Comparison of ENCODE assay signal across 22 cellular contexts in the genomic region with DNA sequence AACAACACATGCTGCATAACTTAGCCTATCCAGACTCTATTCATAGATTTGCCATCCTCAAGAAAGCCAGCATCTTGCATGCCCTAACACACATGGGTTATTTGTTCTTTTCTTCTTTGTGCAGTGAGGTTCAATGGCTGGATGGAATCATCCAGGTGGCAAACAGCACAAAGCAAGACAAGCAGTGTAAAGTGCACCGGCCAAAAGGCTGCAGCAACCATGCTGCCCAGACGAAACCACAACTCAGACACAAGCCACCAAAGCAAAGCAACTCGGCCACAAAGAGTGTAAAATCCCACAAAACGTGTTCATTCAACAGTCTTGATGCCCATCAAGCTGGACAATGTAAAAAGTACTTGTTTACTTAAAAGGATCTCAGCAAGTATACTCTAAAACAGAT.
DNase-seq lines count a peak whose midpoint lies in the region; ATAC-seq and TF ChIP-seq lines count a peak whose summit lies in the region.
"Had no signal": no experiment of that assay in that cellular context is flagged by ENCODE, and none has a peak within 500 bp of the region (broad histone marks: within the 10 kb centered on the region; RNA-seq: fewer than 3 reads in every experiment).

No MANE protein-coding gene starts in this region.

- no peaks in the 10 kb centered on the region for H3K4me1 ChIP-seq in A673 (ENCODE audit: insufficient read depth, low read length, poor library complexity, severe bottlenecking)

- H3K27me3 Mint-ChIP-seq in activated naive CD4-positive, alpha-beta T cell treated with anti-CD3 and anti-CD28 coated beads, Interleukin-2, amount 50 U/mL, for 24 hours, result no peaks in the 10 kb centered on the region
- no peaks in the 10 kb centered on the region for H3K27me3 Mint-ChIP-seq in activated naive CD4-positive, alpha-beta T cell treated with anti-CD3 and anti-CD28 coated beads, Interleukin-2, amount 10 ng/mL, durations not matched to agents 7 days and 5 days
- no peaks in the 10 kb centered on the region for H3K27me3 Mint-ChIP-seq in effector memory CD8-positive, alpha-beta T cell
- H3K27me3 Mint-ChIP-seq in stimulated activated memory B cell treated with anti-CD40 and anti-IgM and Interleukin-4, amounts not matched to agents 10 μg/mL and 1 μg/mL and 100 μg/mL, for 72 hours, result no peaks in the 10 kb centered on the region
- H3K27me3 Mint-ChIP-seq: activated CD4-positive, alpha-beta memory T cell treated with anti-CD3 and anti-CD28 coated beads, Interleukin-2, amount 10 ng/mL, durations not matched to agents 7 days and 5 days had no signal

- no peaks in the 10 kb centered on the region for H3K27me3 ChIP-seq in A673 (replicated peaks; ENCODE audit: insufficient read depth, low read depth, low read length, poor library complexity)
- H3K27me3 ChIP-seq: cardiac muscle cell had no signal

- no TSS peak for BruUV-seq in A673 (replicated peaks; lab: Mats Ljungman, UMichigan)

- TF ChIP-seq CTCF in A673 (conservative IDR thresholded peaks at IDR 0.05; ENCODE audit: low read depth, low read length), result no peak

- H3K4me3 ChIP-seq in A673 (ENCODE audit: low read depth, low read length, poor library complexity, severe bottlenecking), result no peak overlapping the region
- H3K4me3 ChIP-seq: cardiac muscle cell, GM23338 had no signal

- DNase-seq in activated naive CD4-positive, alpha-beta T cell treated with anti-CD3 and anti-CD28 coated beads, Interleukin-2, amount 10 ng/mL, durations not matched to agents 7 days and 5 days, result no peak
- no peak for DNase-seq in effector memory CD8-positive, alpha-beta T cell
- DNase-seq in activated naive CD4-positive, alpha-beta T cell treated with Interleukin-2 at 50 U/mL for 16 hours, result no peak
- DNase-seq in A673 (ENCODE audit: low spot score), result no peak
- DNase-seq: activated CD4-positive, alpha-beta memory T cell treated with anti-CD3 and anti-CD28 coated beads, Interleukin-2, amount 10 ng/mL, durations not matched to agents 7 days and 5 days; DMS79; foreskin melanocyte; Kasumi-1; kidney; NCI-H1048; NCI-H2081; NCI-H446; stimulated activated CD4-positive, alpha-beta T cell treated with anti-CD3 and anti-CD28 coated beads, Interleukin-2, amount 100 ng/mL, for 24 hours; T-helper 1 cell had no signal

- no peak overlapping the region for H3K4me3 Mint-ChIP-seq in activated naive CD4-positive, alpha-beta T cell treated with anti-CD3 and anti-CD28 coated beads, Interleukin-2, amount 50 U/mL, for 24 hours
- H3K4me3 Mint-ChIP-seq in activated naive CD4-positive, alpha-beta T cell treated with anti-CD3 and anti-CD28 coated beads, Interleukin-2, amount 10 ng/mL, durations not matched to agents 7 days and 5 days, result no peak overlapping the region
- H3K4me3 Mint-ChIP-seq in effector memory CD8-positive, alpha-beta T cell, result peak overlapping the region; percentile 79 to 81
- no peak overlapping the region for H3K4me3 Mint-ChIP-seq in stimulated activated memory B cell treated with anti-CD40 and anti-IgM and Interleukin-4, amounts not matched to agents 10 μg/mL and 1 μg/mL and 100 μg/mL, for 72 hours
- H3K4me3 Mint-ChIP-seq: activated CD4-positive, alpha-beta memory T cell treated with anti-CD3 and anti-CD28 coated beads, Interleukin-2, amount 10 ng/mL, durations not matched to agents 7 days and 5 days; GM23338; neural crest cell had no signal

- no peaks in the 10 kb centered on the region for H3K9me3 Mint-ChIP-seq in activated naive CD4-positive, alpha-beta T cell treated with anti-CD3 and anti-CD28 coated beads, Interleukin-2, amount 50 U/mL, for 24 hours
- peaks cover 2% of the 10 kb centered on the region for H3K9me3 Mint-ChIP-seq in activated naive CD4-positive, alpha-beta T cell treated with anti-CD3 and anti-CD28 coated beads, Interleukin-2, amount 10 ng/mL, durations not matched to agents 7 days and 5 days
- H3K9me3 Mint-ChIP-seq in effector memory CD8-positive, alpha-beta T cell, result peaks cover 3 to 5% of the 10 kb centered on the region in 2 donors
- H3K9me3 Mint-ChIP-seq in stimulated activated memory B cell treated with anti-CD40 and anti-IgM and Interleukin-4, amounts not matched to agents 10 μg/mL and 1 μg/mL and 100 μg/mL, for 72 hours, result peaks cover 3% of the 10 kb centered on the region
- H3K9me3 Mint-ChIP-seq: activated CD4-positive, alpha-beta memory T cell treated with anti-CD3 and anti-CD28 coated beads, Interleukin-2, amount 10 ng/mL, durations not matched to agents 7 days and 5 days; GM23338; neural crest cell had no signal

- no peaks in the 10 kb centered on the region for H3K9me3 ChIP-seq in A673 (ENCODE audit: low read depth, low read length, poor library complexity, severe bottlenecking)

- POLR2A ChIA-PET in A673 (lab: Charles Lee; ENCODE audit: low non-redundant PET), result no interaction called here

- peak overlapping the region; percentile 78 for H3K27ac Mint-ChIP-seq in activated naive CD4-positive, alpha-beta T cell treated with anti-CD3 and anti-CD28 coated beads, Interleukin-2, amount 50 U/mL, for 24 hours
- H3K27ac Mint-ChIP-seq in activated naive CD4-positive, alpha-beta T cell treated with anti-CD3 and anti-CD28 coated beads, Interleukin-2, amount 10 ng/mL, durations not matched to agents 7 days and 5 days, result no peak overlapping the region
- peak overlapping the region; percentile 93 to 98 for H3K27ac Mint-ChIP-seq in effector memory CD8-positive, alpha-beta T cell
- peak overlapping the region; percentile 93 for H3K27ac Mint-ChIP-seq in stimulated activated memory B cell treated with anti-CD40 and anti-IgM and Interleukin-4, amounts not matched to agents 10 μg/mL and 1 μg/mL and 100 μg/mL, for 72 hours
- H3K27ac Mint-ChIP-seq: GM23338 had no signal

- no peak overlapping the region for H3K27ac ChIP-seq in A673 (ENCODE audit: low read depth, low read length, poor library complexity, severe bottlenecking)
- H3K27ac ChIP-seq: C4-2B, cardiac muscle cell had no signal

- H3K36me3 ChIP-seq in A673 (ENCODE audit: insufficient read depth, low read length, poor library complexity, severe bottlenecking), result no peaks in the 10 kb centered on the region
- H3K36me3 ChIP-seq: cardiac muscle cell had no signal

- peaks cover 21% of the 10 kb centered on the region for H3K36me3 Mint-ChIP-seq in activated naive CD4-positive, alpha-beta T cell treated with anti-CD3 and anti-CD28 coated beads, Interleukin-2, amount 50 U/mL, for 24 hours
- H3K36me3 Mint-ChIP-seq in activated naive CD4-positive, alpha-beta T cell treated with anti-CD3 and anti-CD28 coated beads, Interleukin-2, amount 10 ng/mL, durations not matched to agents 7 days and 5 days, result peaks cover 50% of the 10 kb centered on the region
- H3K36me3 Mint-ChIP-seq in effector memory CD8-positive, alpha-beta T cell (ENCODE audit: insufficient read depth), result peaks cover 41% of the 10 kb centered on the region
- peaks cover 36% of the 10 kb centered on the region for H3K36me3 Mint-ChIP-seq in stimulated activated memory B cell treated with anti-CD40 and anti-IgM and Interleukin-4, amounts not matched to agents 10 μg/mL and 1 μg/mL and 100 μg/mL, for 72 hours

- ATAC-seq in HG02938 (IDR thresholded peaks at IDR 0.05; ENCODE audit: unreplicated experiment) (peak; percentile 44), GM19395 (IDR thresholded peaks at IDR 0.05; ENCODE audit: unreplicated experiment) (no peak)
- ATAC-seq in effector memory CD8-positive, alpha-beta T cell (replicated peaks), result no peak
- no peak for ATAC-seq in stimulated activated memory B cell treated with anti-CD40 and anti-IgM and Interleukin-4, amounts not matched to agents 10 μg/mL and 1 μg/mL and 100 μg/mL, for 72 hours
- ATAC-seq: GM23338 had no signal

- CTCF ChIA-PET in activated naive CD4-positive, alpha-beta T cell treated with anti-CD3 and anti-CD28 coated beads, Interleukin-2, amount 10 ng/mL, durations not matched to agents 7 days and 5 days (lab: Charles Lee), result no interaction called here
- CTCF ChIA-PET in A673 (lab: Charles Lee), result no interaction called here

- intact Hi-C loops in A673 (cut with micrococcal nuclease; ENCODE audit: unreplicated experiment), result no loop called here

- peaks cover 90% of the 10 kb centered on the region for H3K4me1 Mint-ChIP-seq in activated naive CD4-positive, alpha-beta T cell treated with anti-CD3 and anti-CD28 coated beads, Interleukin-2, amount 50 U/mL, for 24 hours
- H3K4me1 Mint-ChIP-seq in activated naive CD4-positive, alpha-beta T cell treated with anti-CD3 and anti-CD28 coated beads, Interleukin-2, amount 10 ng/mL, durations not matched to agents 7 days and 5 days, result peaks cover 59% of the 10 kb centered on the region
- H3K4me1 Mint-ChIP-seq in effector memory CD8-positive, alpha-beta T cell (ENCODE audit: low read depth in 2 of 2), result peaks cover 70 to 72% of the 10 kb centered on the region in 2 donors
- peaks cover 81% of the 10 kb centered on the region for H3K4me1 Mint-ChIP-seq in stimulated activated memory B cell treated with anti-CD40 and anti-IgM and Interleukin-4, amounts not matched to agents 10 μg/mL and 1 μg/mL and 100 μg/mL, for 72 hours

Comparison
In these comparisons a context has a peak if more than half of its experiments do, and no peak if none do; other contexts are left out.
1. H3K4me3 Mint-ChIP-seq: peak in effector memory CD8-positive, alpha-beta T cell (2 of 2); none in activated naive CD4-positive, alpha-beta T cell treated with anti-CD3 and anti-CD28 coated beads, Interleukin-2, amount 50 U/mL, for 24 hours (single experiment), activated naive CD4-positive, alpha-beta T cell treated with anti-CD3 and anti-CD28 coated beads, Interleukin-2, amount 10 ng/mL, durations not matched to agents 7 days and 5 days (single experiment) and stimulated activated memory B cell treated with anti-CD40 and anti-IgM and Interleukin-4, amounts not matched to agents 10 μg/mL and 1 μg/mL and 100 μg/mL, for 72 hours (single experiment).